ENCODE assay signal across 1 cellular context in the genomic region with DNA sequence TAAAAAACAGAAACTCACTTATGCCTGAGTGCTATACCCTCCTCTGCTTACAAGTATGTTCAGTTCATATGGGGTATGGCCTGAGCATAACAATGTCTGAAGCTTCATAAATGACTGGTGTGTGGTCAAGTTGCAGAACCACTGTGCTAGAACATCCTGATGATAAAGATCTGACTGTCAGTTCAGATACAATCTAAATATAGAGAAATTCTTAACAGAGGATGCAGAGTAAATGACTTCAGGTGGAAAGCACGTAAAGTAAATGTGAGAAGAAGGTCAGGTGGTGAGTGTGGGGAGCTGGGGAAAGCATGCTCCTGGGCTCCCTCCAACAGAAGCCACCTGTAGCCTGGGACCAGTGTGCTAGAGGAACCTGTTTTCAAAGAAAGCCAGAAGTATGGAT.
TF ChIP-seq lines count a peak whose summit lies in the region.

No MANE protein-coding gene starts in this region.

TF ChIP-seq in WTC11, 78 proteins besides CTCF, POLR2A, EP300 and RAD21 (continued from another document):
- TF ChIP-seq, protein P1, sequence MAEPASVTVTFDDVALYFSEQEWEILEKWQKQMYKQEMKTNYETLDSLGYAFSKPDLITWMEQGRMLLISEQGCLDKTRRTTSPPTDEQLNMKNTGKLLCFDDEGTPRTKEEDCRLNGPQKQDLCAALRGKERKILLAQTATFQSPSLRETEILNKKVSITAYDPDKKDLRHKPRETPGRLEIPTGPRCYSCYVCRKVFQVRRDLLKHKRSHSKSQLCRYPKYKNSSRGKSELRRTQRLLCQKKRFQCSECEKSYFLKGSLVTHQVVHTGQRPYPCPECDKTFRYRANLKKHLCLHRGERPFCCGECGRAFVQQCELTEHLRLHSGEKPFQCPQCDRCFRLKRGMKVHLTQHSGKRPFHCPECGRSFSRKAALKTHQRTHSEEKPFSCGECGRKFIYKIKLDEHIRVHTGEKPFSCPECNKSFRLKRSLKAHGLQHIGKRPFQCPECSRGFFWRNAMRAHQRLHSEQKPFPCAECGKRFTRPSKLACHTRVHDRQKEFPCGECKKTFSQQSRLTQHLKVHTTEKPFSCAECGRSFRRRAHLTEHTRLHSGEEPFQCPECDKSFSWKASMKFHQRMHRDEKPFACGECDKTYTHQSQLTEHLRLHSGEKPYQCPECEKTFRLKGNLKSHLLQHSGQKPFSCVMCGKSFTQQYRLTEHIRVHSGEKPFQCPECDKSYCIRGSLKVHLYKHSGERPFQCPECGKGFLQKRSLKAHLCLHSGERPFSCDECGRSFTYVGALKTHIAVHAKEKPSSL (CRISPR knock-in tag; conservative IDR thresholded peaks at IDR 0.05): no peak
- TF ChIP-seq CBFB (CRISPR knock-in tag; IDR thresholded peaks at IDR 0.05; ENCODE audit: low read depth) (no peak), HMGA2 (CRISPR knock-in tag; IDR thresholded peaks at IDR 0.05) (no peak), CREM (CRISPR knock-in tag; IDR thresholded peaks at IDR 0.05) (no peak)
